20 cellular contexts compared by ENCODE assay signal in genomic region chr9:131817073-131817472, GRCh38.
"Had no signal": no experiment of that assay in that cellular context is flagged by ENCODE, and none has a peak within 500 bp of the region (broad histone marks: within the 10 kb centered on the region; RNA-seq: fewer than 3 reads in every experiment).

No MANE protein-coding gene starts in this region.

- H3K36me3 ChIP-seq: colonic mucosa, esophagus squamous epithelium, gastroesophageal sphincter, right atrium auricular region, stomach, thoracic aorta, transverse colon had no signal

- ATAC-seq: gastroesophageal sphincter, left colon, left ventricle myocardium superior had no signal

- H3K27ac ChIP-seq: colonic mucosa, esophagus squamous epithelium, gastroesophageal sphincter, parathyroid adenoma, right atrium auricular region, stomach, thoracic aorta, transverse colon had no signal

- H3K27me3 ChIP-seq: colonic mucosa, right atrium auricular region had no signal

- H3K36me3 Mint-ChIP-seq: immature natural killer cell, naive B cell had no signal

- H2AFZ ChIP-seq: parathyroid adenoma had no signal

- H3K4me1 Mint-ChIP-seq: immature natural killer cell, naive B cell had no signal

- H3K4me3 Mint-ChIP-seq: immature natural killer cell, naive B cell, nephron had no signal

- DNase-seq: colonic mucosa; esophagus squamous epithelium; foreskin fibroblast; glutamatergic neuron; immature natural killer cell; left colon; left ventricle myocardium superior; mesendoderm; naive B cell; small intestine; stimulated activated CD4-positive, alpha-beta T cell treated with anti-CD3 and anti-CD28 coated beads, Interleukin-12 subunit alpha, Interleukin-12 subunit beta, amount 100 ng/mL, for 4 hours; stimulated activated naive CD4-positive, alpha-beta T cell; stomach; transverse colon had no signal

- H3K79me2 ChIP-seq: parathyroid adenoma had no signal

- H3K9me3 Mint-ChIP-seq: immature natural killer cell, nephron had no signal

- H3K9me3 ChIP-seq: colonic mucosa, esophagus squamous epithelium, gastroesophageal sphincter, right atrium auricular region, stomach, thoracic aorta, transverse colon had no signal

- H3K4me3 ChIP-seq: colonic mucosa, esophagus squamous epithelium, gastroesophageal sphincter, lung, right atrium auricular region, stomach, thoracic aorta, transverse colon had no signal

- H3K4me1 ChIP-seq: colonic mucosa, esophagus squamous epithelium, gastroesophageal sphincter, parathyroid adenoma, right atrium auricular region, stomach, transverse colon had no signal
